In genomic region chr12:104751024-104751570, GRCh38 we compare ENCODE assay signal across 10 cellular contexts.
A peak's percentile ranks its signal among the peaks of the same experiment; 100 is the strongest.
DNase-seq lines count a peak whose midpoint lies in the region; ATAC-seq, FAIRE-seq and TF ChIP-seq lines count a peak whose summit lies in the region.
"Had no signal": no experiment of that assay in that cellular context is flagged by ENCODE, and none has a peak within 500 bp of the region (broad histone marks: within the 10 kb centered on the region; RNA-seq: fewer than 3 reads in every experiment).

No MANE protein-coding gene starts in this region.

- DNase-seq in GM12892 (ENCODE audit: insufficient read length) (no peak), dermis blood vessel endothelial cell (peak; percentile 34), substantia nigra (lab: John Stamatoyannopoulos, UW) (no peak), T-cell (no peak), NCI-H1105 (lab: John Stamatoyannopoulos, UW) (no peak), foreskin keratinocyte (no peak)
- DNase-seq: CD4-positive, CD25-positive, alpha-beta regulatory T cell had no signal

- no peaks in the 10 kb centered on the region for H3K9me3 Mint-ChIP-seq in T-cell
- H3K9me3 Mint-ChIP-seq: CD4-positive, CD25-positive, alpha-beta regulatory T cell had no signal

- peak; percentile 27 for ATAC-seq in GM21528 (IDR thresholded peaks at IDR 0.05; ENCODE audit: low FRiP score, unreplicated experiment)
- ATAC-seq in HG03342 (IDR thresholded peaks at IDR 0.05; ENCODE audit: unreplicated experiment), result peak; percentile 29
- no peak for ATAC-seq in T-cell (replicated peaks in 1 of 4)
- ATAC-seq in foreskin keratinocyte, result no peak

- peak; percentile 79 for FAIRE-seq in GM12892 (lab: Jason Lieb, UNC)
- FAIRE-seq: bronchial epithelial cell had no signal

- no peak overlapping the region for H3K27ac Mint-ChIP-seq in T-cell

- no peak for TF ChIP-seq CTCF in foreskin keratinocyte (conservative IDR thresholded peaks at IDR 0.05)

- CTCF ChIA-PET in T-cell (lab: Charles Lee), result no interaction called here

- no peaks in the 10 kb centered on the region for H3K27me3 ChIP-seq in foreskin keratinocyte

- no peaks in the 10 kb centered on the region for H3K4me1 ChIP-seq in foreskin keratinocyte

- no peaks in the 10 kb centered on the region for H3K27me3 Mint-ChIP-seq in T-cell
- H3K27me3 Mint-ChIP-seq: CD4-positive, CD25-positive, alpha-beta regulatory T cell had no signal

- H3K27ac ChIP-seq in substantia nigra (ENCODE audit: low read depth, low read length, poor library complexity, severe bottlenecking) (no peak overlapping the region), foreskin keratinocyte (no peak overlapping the region)

- TF ChIP-seq POLR2A in GM12892 (IDR thresholded peaks at IDR 0.05; ENCODE audit: low read depth, low read length), result no peak

- no peak overlapping the region for H3K4me3 Mint-ChIP-seq in T-cell

- H3K36me3 Mint-ChIP-seq in T-cell, result peaks cover 16% of the 10 kb centered on the region

- H3K4me1 Mint-ChIP-seq in T-cell, result peaks cover 45 to 58% (median 50%) of the 10 kb centered on the region in 3 donors

- POLR2A ChIA-PET in T-cell (lab: Charles Lee), result no interaction called here

Comparison
In these comparisons a context has a peak if more than half of its experiments do, and no peak if none do; other contexts are left out.
1. ATAC-seq: peak in GM21528 (single experiment) and HG03342 (single experiment); none in T-cell (0 of 4) and foreskin keratinocyte (single experiment).